17 cellular contexts compared by ENCODE assay signal in the genomic region with DNA sequence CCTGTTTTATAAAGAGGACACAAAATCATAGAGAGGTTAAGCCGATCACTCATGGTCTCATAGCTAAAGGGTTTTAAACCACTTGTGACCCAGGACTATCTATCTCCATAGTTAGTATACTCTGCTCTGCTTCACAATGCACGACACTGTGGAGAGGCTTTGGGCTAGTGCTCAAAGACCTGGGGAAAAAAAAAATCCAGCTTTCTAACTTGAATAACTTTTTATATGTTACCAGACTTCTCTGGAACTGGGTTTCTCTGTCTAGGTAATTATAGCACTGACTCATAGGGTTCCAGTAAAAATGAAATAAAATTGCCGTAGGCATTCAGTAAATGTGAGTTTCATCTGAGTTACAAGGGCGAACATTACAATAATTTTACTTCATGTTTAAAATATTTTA.
"Had no signal": no experiment of that assay in that cellular context is flagged by ENCODE, and none has a peak within 500 bp of the region (broad histone marks: within the 10 kb centered on the region; RNA-seq: fewer than 3 reads in every experiment).

No MANE protein-coding gene starts in this region.

- H3K36me3 Mint-ChIP-seq: IgD-negative memory B cell had no signal

- H3K27ac Mint-ChIP-seq: IgD-negative memory B cell had no signal

- H3K4me3 ChIP-seq: K562, SJCRH30, SK-N-MC had no signal

- H3K4me1 Mint-ChIP-seq: IgD-negative memory B cell had no signal

- H3K27me3 ChIP-seq: SJCRH30 had no signal

- H3K27me3 Mint-ChIP-seq: IgD-negative memory B cell had no signal

- DNase-seq: Kasumi-1, NCI-H1092 treated with DMSO at 0.1 percent for 48 hours, NCI-H1436, NCI-H187 treated with DMSO at 0.1 percent for 48 hours, NCI-H2029 treated with DMSO at 0.1 percent for 48 hours, NCI-H2171 treated with DMSO at 0.1 percent for 48 hours, NCI-H345, NCI-H446 treated with DMSO at 0.1 percent for 48 hours, NCI-H510A treated with DMSO at 0.1 percent for 48 hours, NCI-H526, SHP77 treated with DMSO at 0.1 percent for 48 hours, SJCRH30 had no signal

- H3K36me3 ChIP-seq: SJCRH30 had no signal

- H3K4me1 ChIP-seq: SJCRH30 had no signal

- H3K4me3 Mint-ChIP-seq: IgD-negative memory B cell had no signal

- H3K27ac ChIP-seq: HL-60, KMS-11, SJCRH30, SK-N-MC had no signal
